ENCODE assay signal across 1 cellular context in genomic region chr2:9087151-9087681, GRCh38.
TF ChIP-seq lines count a peak whose summit lies in the region.

No MANE protein-coding gene starts in this region.

TF ChIP-seq in HCT116, 20 proteins besides CTCF, POLR2A, EP300 and RAD21:
- TF ChIP-seq ZFX (IDR thresholded peaks at IDR 0.05) (no peak), ATF3 (IDR thresholded peaks at IDR 0.05) (no peak)
